ENCODE assay signal across 10 cellular contexts in the genomic region with DNA sequence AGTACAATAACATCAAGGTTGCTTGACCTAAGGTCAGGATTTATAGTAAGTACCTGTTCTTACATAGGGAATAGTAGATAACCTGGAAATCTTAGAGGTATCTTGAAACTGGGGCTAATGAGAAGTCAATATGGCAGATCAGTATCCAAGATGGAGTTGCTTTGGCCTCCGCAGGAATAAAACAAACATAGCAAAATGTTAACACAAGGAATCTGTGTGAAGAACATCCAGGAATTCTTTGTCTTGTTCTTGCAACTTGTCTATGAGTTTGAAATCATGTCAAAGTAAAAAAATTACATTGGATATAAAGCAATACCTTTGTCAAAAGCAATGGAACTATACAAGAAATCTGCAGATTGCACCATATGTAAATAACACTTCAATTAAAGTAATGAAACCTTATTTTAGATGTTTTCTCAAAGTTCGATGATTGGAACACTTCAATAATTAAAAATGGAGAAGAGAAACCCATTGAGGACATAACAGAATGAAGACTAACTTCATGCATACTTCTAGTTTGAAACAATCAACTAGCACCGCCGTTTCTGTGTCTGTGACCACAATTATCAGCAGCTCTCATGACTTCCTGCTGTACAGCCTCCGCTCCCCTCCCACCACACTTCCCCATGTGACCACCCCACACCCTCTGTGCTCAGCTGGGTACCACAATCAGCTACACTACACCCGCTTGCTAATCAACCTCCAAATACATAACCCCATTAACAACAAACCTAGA. TPM values are rescaled to one million over a fixed set of nuclear protein-coding genes. Genes with fewer than 3 reads are reported as not detected.
A peak's percentile ranks its signal among the peaks of the same experiment; 100 is the strongest.
DNase-seq lines count a peak whose midpoint lies in the region; ATAC-seq and TF ChIP-seq lines count a peak whose summit lies in the region.
"Had no signal": no experiment of that assay in that cellular context is flagged by ENCODE, and none has a peak within 500 bp of the region (broad histone marks: within the 10 kb centered on the region; RNA-seq: fewer than 3 reads in every experiment).

No MANE protein-coding gene starts in this region.

- no peaks in the 10 kb centered on the region for H3K27me3 Mint-ChIP-seq in activated naive CD4-positive, alpha-beta T cell treated with anti-CD3 and anti-CD28 coated beads for 36 hours (ENCODE audit: low read depth)

- H3K4me3 Mint-ChIP-seq in activated naive CD4-positive, alpha-beta T cell treated with anti-CD3 and anti-CD28 coated beads for 36 hours, result no peak overlapping the region

- peaks cover 17% of the 10 kb centered on the region for H3K4me1 Mint-ChIP-seq in activated naive CD4-positive, alpha-beta T cell treated with anti-CD3 and anti-CD28 coated beads for 36 hours (ENCODE audit: low read depth)

- intact Hi-C loops in activated naive CD4-positive, alpha-beta T cell treated with anti-CD3 and anti-CD28 coated beads for 36 hours (cut with micrococcal nuclease), result no loop called here
- intact Hi-C loops in posterior cingulate gyrus (cut with DNase I), result no loop called here

- H3K27me3 ChIP-seq in H7 (ENCODE audit: control insufficient read depth, insufficient read depth, low read length), result no peaks in the 10 kb centered on the region

- H3K4me3 ChIP-seq in H7 (ENCODE audit: insufficient read depth, low read depth, low read length), result no peak overlapping the region

- peak; percentile 29 for TF ChIP-seq POLR2A in GM18505 (IDR thresholded peaks at IDR 0.05; ENCODE audit: borderline replicate concordance, extremely low read depth, insufficient read depth, insufficient read length)

- no peak overlapping the region for H3K27ac Mint-ChIP-seq in activated naive CD4-positive, alpha-beta T cell treated with anti-CD3 and anti-CD28 coated beads for 36 hours

- H3K36me3 Mint-ChIP-seq in activated naive CD4-positive, alpha-beta T cell treated with anti-CD3 and anti-CD28 coated beads for 36 hours (ENCODE audit: low read depth), result peaks cover 10% of the 10 kb centered on the region

- DNase-seq in MV-4-11 (lab: John Stamatoyannopoulos, UW) (peak; percentile 82), H7 (no peak), caudate nucleus (lab: John Stamatoyannopoulos, UW) (no peak), posterior cingulate gyrus (no peak)
- peak; percentile 25 for DNase-seq in activated naive CD4-positive, alpha-beta T cell treated with anti-CD3 and anti-CD28 coated beads for 36 hours
- DNase-seq in stimulated activated CD8-positive, alpha-beta memory T cell treated with anti-CD3 and anti-CD28 coated beads, Interleukin-7, amount 100 ng/mL, for 1 hour (ENCODE audit: low read depth in 2 of 2), result peak; percentile 15 to 23
- DNase-seq: IMR-90 had no signal

- ATAC-seq in GM18505 (IDR thresholded peaks at IDR 0.05; ENCODE audit: unreplicated experiment) (peak; percentile 100), GM21825 (IDR thresholded peaks at IDR 0.05; ENCODE audit: unreplicated experiment) (peak; percentile 100)

- CTCF ChIA-PET in activated naive CD4-positive, alpha-beta T cell treated with anti-CD3 and anti-CD28 coated beads for 36 hours (lab: Charles Lee), result no interaction called here

- no peaks in the 10 kb centered on the region for H3K9me3 Mint-ChIP-seq in activated naive CD4-positive, alpha-beta T cell treated with anti-CD3 and anti-CD28 coated beads for 36 hours

- H3K36me3 ChIP-seq in H7 (replicated peaks; ENCODE audit: control insufficient read depth, insufficient read depth, low read length), result no peaks in the 10 kb centered on the region

- H3K27ac ChIP-seq in caudate nucleus (ENCODE audit: low read depth, low read length), result no peak overlapping the region
- H3K27ac ChIP-seq: epithelial cell of prostate had no signal

RNA-seq across cellular contexts. Expression of gene C2orf76, which starts 27.6 kb away (rescaled TPM):
- 10 to 100 TPM in 1 of 2 experiments, 1 to 10 TPM in 1; 9.5 to 11.1 TPM for total RNA-seq in activated naive CD4-positive, alpha-beta T cell treated with anti-CD3 and anti-CD28 coated beads for 36 hours
- 11.0 and 14.1 TPM in 2 replicates for total RNA-seq in H7 (2014; rRNA removed; shearing (Covaris generic))

RNA-seq across cellular contexts. Expression of gene DBI, which starts 27.8 kb away (rescaled TPM):
- 100 to 1,000 TPM; 133 to 134 TPM for total RNA-seq in activated naive CD4-positive, alpha-beta T cell treated with anti-CD3 and anti-CD28 coated beads for 36 hours
- 94.0 and 97.5 TPM in 2 replicates for total RNA-seq in H7 (2014; rRNA removed; shearing (Covaris generic))

Comparison
In these comparisons a context has a peak if more than half of its experiments do, and no peak if none do; other contexts are left out.
1. DNase-seq: peak in MV-4-11 (single experiment), activated naive CD4-positive, alpha-beta T cell treated with anti-CD3 and anti-CD28 coated beads for 36 hours (single experiment) and stimulated activated CD8-positive, alpha-beta memory T cell treated with anti-CD3 and anti-CD28 coated beads, Interleukin-7, amount 100 ng/mL, for 1 hour (2 of 2); none in H7 (single experiment), caudate nucleus (0 of 61) and posterior cingulate gyrus (0 of 10).